33 cellular contexts compared by ENCODE assay signal in genomic region chr5:171789353-171789752, GRCh38. TPM values are rescaled to one million over a fixed set of nuclear protein-coding genes. Genes with fewer than 3 reads are reported as not detected.
"Had no signal": no experiment of that assay in that cellular context is flagged by ENCODE, and none has a peak within 500 bp of the region (broad histone marks: within the 10 kb centered on the region; RNA-seq: fewer than 3 reads in every experiment).

No MANE protein-coding gene starts in this region.

- H3K36me3 ChIP-seq: neural progenitor cell, ovary, spleen, suprapubic skin, tibial artery, transverse colon, upper lobe of right lung, uterus had no signal

- H3K4me1 ChIP-seq: neural progenitor cell, parathyroid adenoma, psoas muscle, spleen, suprapubic skin, testis, tibial artery, transverse colon, upper lobe of right lung, uterus had no signal

- H3K9ac ChIP-seq: neural progenitor cell, parathyroid adenoma had no signal

- H2AFZ ChIP-seq: neural progenitor cell, parathyroid adenoma had no signal

- H3K79me2 ChIP-seq: parathyroid adenoma had no signal

- H3K9me3 ChIP-seq: ovary, psoas muscle, spleen, suprapubic skin, testis, tibial artery, transverse colon, upper lobe of right lung, uterus had no signal

- ATAC-seq: natural killer cell; psoas muscle; right cardiac atrium; sciatic nerve; stimulated activated memory B cell treated with anti-CD40 and anti-IgM and Interleukin-4, amounts not matched to agents 10 μg/mL and 1 μg/mL and 100 μg/mL, for 72 hours; stimulated activated naive CD8-positive, alpha-beta T cell treated with anti-CD3 and anti-CD28 coated beads, Interleukin-15, amount 100 ng/mL, for 72 hours; stimulated activated naive CD8-positive, alpha-beta T cell treated with anti-CD3 and anti-CD28 coated beads, Interleukin-15, Interleukin-2, amounts not matched to agents 100 U/mL and 50 U/mL, for 24 hours; upper lobe of right lung had no signal

- H3K4me2 ChIP-seq: neural progenitor cell, smooth muscle cell had no signal

- H3K27ac ChIP-seq: neural progenitor cell, ovary, parathyroid adenoma, psoas muscle, skin epidermis, spleen, suprapubic skin, testis, tibial artery, transverse colon, upper lobe of right lung, uterus had no signal

- H3K4me3 ChIP-seq: neural progenitor cell, ovary, psoas muscle, skin epidermis, smooth muscle cell, spleen, suprapubic skin, testis, tibial artery, transverse colon, upper lobe of right lung, uterus had no signal

- DNase-seq: natural killer cell; occipital lobe; ovary; posterior cingulate gyrus; psoas muscle; right cardiac atrium; spleen; stimulated activated CD4-positive, alpha-beta T cell treated with anti-CD3 and anti-CD28 coated beads, Interleukin-12 subunit alpha, Interleukin-12 subunit beta, amount 100 ng/mL, for 4 hours; stimulated activated CD4-positive, alpha-beta T cell treated with anti-CD3 and anti-CD28 coated beads, Interleukin-1b, Interleukin-23, amount 100 ng/mL, for 48 hours; stimulated activated CD4-positive, alpha-beta T cell treated with anti-CD3 and anti-CD28 coated beads, Interleukin-4, amount 100 ng/mL, for 1 hour; stimulated activated CD4-positive, alpha-beta T cell treated with anti-CD3 and anti-CD28 coated beads, Interleukin-4, amount 100 ng/mL, for 4 hours; stimulated activated CD8-positive, alpha-beta memory T cell treated with anti-CD3 and anti-CD28 coated beads, Interleukin-4, amount 100 ng/mL, for 48 hours; stimulated activated naive CD4-positive, alpha-beta T cell; stimulated activated naive CD8-positive, alpha-beta T cell treated with anti-CD3 and anti-CD28 coated beads, Interleukin-15, amount 100 ng/mL, for 72 hours; stimulated activated naive CD8-positive, alpha-beta T cell treated with anti-CD3 and anti-CD28 coated beads, Interleukin-15, Interleukin-2, amounts not matched to agents 100 U/mL and 50 U/mL, for 24 hours; substantia nigra; testis; tibial artery; transverse colon; upper lobe of right lung; uterus had no signal

- H3K27me3 ChIP-seq: neural progenitor cell, ovary, suprapubic skin, testis, tibial artery, transverse colon, upper lobe of right lung, uterus had no signal

RNA-seq across cellular contexts. Expression of gene SMIM23, which starts 3.7 kb away (rescaled TPM):
- total RNA-seq: natural killer cell, occipital lobe, osteoblast, ovary, progenitor cell of endocrine pancreas, psoas muscle, renal cortical epithelial cell, right cardiac atrium, sciatic nerve, smooth muscle cell, spleen, suprapubic skin, transverse colon, upper lobe of right lung, urinary bladder, uterus had no signal
- polyA plus RNA-seq: neural cell, ovary, psoas muscle, right cardiac atrium, smooth muscle cell, spleen, urinary bladder had no signal
